In the genomic region with DNA sequence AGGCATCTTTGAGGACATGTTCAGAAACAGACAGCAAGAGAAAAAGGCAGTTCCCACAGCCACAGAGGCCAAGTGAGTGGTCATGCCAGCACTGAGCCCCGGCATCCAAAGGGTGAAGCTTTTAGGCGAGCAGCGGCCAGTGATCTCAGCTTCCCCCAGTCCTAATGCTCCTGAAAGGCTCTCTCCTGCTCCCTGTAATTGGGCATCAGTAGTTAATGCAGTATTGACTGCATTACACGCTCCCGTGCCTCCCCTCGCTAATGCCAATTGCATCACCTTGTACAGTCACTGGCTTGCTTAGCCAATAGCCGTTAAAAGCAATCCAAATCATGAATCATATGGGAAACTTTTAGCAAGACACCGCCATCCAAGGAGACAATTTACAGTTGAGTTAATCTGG, we compare ENCODE assay signal across 14 cellular contexts. TPM values are rescaled to one million over a fixed set of nuclear protein-coding genes. Genes with fewer than 3 reads are reported as not detected.
DNase-seq lines count a peak whose midpoint lies in the region; ATAC-seq and TF ChIP-seq lines count a peak whose summit lies in the region.
"Had no signal": no experiment of that assay in that cellular context is flagged by ENCODE, and none has a peak within 500 bp of the region (broad histone marks: within the 10 kb centered on the region; RNA-seq: fewer than 3 reads in every experiment).

No MANE protein-coding gene starts in this region.

- TF ChIP-seq POLR2A in heart left ventricle (IDR thresholded peaks at IDR 0.05) (no peak), esophagus squamous epithelium (IDR thresholded peaks at IDR 0.05) (no peak)

- 0 out of 2 replicates have a peak, but pooled peaks cover 3% of the 10 kb centered on the region for H3F3A ChIP-seq in GM23338 (replicated peaks; ENCODE audit: low read depth)

- WGBS in heart left ventricle, 4 donors = 57 to 69% (median 66%) methylated on average over 8 of the region's 8 CpGs
- 45 to 57% methylated on average over 5 to 8 of the region's 8 CpGs for WGBS in esophagus squamous epithelium, 2 donors

- H3K4me2 ChIP-seq in GM23338 = no peak overlapping the region

- H3K27ac Mint-ChIP-seq in GM23338 = no peak overlapping the region
- H3K27ac Mint-ChIP-seq: activated naive CD4-positive, alpha-beta T cell treated with anti-CD3 and anti-CD28 coated beads for 36 hours had no signal

- H3K4me1 Mint-ChIP-seq in GM23338 = peaks cover 6% of the 10 kb centered on the region; the same call in 2 of the 3 replicates

- H3K9me3 Mint-ChIP-seq in GM23338 = no peaks in the 10 kb centered on the region
- H3K9me3 Mint-ChIP-seq: activated naive CD4-positive, alpha-beta T cell treated with anti-CD3 and anti-CD28 coated beads for 36 hours had no signal

- no peaks in the 10 kb centered on the region for H4K20me1 ChIP-seq in GM23338 (replicated peaks; ENCODE audit: insufficient read depth)

- H3K9me3 ChIP-seq in RWPE2 (ENCODE audit: severe bottlenecking) (no peaks in the 10 kb centered on the region), heart left ventricle (no peaks in the 10 kb centered on the region), esophagus squamous epithelium (no peaks in the 10 kb centered on the region)
- H3K9me3 ChIP-seq: uterus had no signal

- H3K36me3 ChIP-seq in RWPE2 (ENCODE audit: low read depth) = no peaks in the 10 kb centered on the region
- H3K36me3 ChIP-seq in heart left ventricle = no peaks in the 10 kb centered on the region
- H3K36me3 ChIP-seq in GM23338 (ENCODE audit: insufficient read depth) = no peaks in the 10 kb centered on the region
- no peaks in the 10 kb centered on the region for H3K36me3 ChIP-seq in esophagus squamous epithelium
- H3K36me3 ChIP-seq: uterus had no signal

- H3K27me3 Mint-ChIP-seq in GM23338 (ENCODE audit: insufficient read depth, low read depth, poor library complexity) = peaks cover 42% of the 10 kb centered on the region

- no peak overlapping the region for H2AFZ ChIP-seq in GM23338

- H3K36me3 Mint-ChIP-seq in GM23338 (ENCODE audit: low read depth) = no peaks in the 10 kb centered on the region

- H3K79me2 ChIP-seq in GM23338 (replicated peaks; ENCODE audit: insufficient read depth) = no peaks in the 10 kb centered on the region

- H3K4me3 Mint-ChIP-seq in GM23338 = no peak overlapping the region
- H3K4me3 Mint-ChIP-seq: activated naive CD4-positive, alpha-beta T cell treated with anti-CD3 and anti-CD28 coated beads for 36 hours had no signal

- H3K4me3 ChIP-seq in RWPE2 (ENCODE audit: severe bottlenecking) (no peak overlapping the region), heart left ventricle (no peak overlapping the region), GM23338 (no peak overlapping the region), esophagus squamous epithelium (no peak overlapping the region)
- H3K4me3 ChIP-seq: uterus had no signal

- peaks cover 20% of the 10 kb centered on the region for H3K27me3 ChIP-seq in RWPE2 (ENCODE audit: insufficient read depth, poor library complexity, severe bottlenecking)
- peaks cover 0 to 34% (median 6%) of the 10 kb centered on the region in 9 donors for H3K27me3 ChIP-seq in heart left ventricle
- peaks cover 46% of the 10 kb centered on the region for H3K27me3 ChIP-seq in GM23338 (ENCODE audit: insufficient read depth)
- peaks cover 0 to 57% (median 12%) of the 10 kb centered on the region in 4 donors for H3K27me3 ChIP-seq in esophagus squamous epithelium
- H3K27me3 ChIP-seq: uterus had no signal

- DNase-seq in activated CD4-positive, CD25-positive, alpha-beta regulatory T cell treated with anti-CD3 and anti-CD28 coated beads, Interleukin-2, amount 50 U/mL, for 72 hours = peak; percentile 18
- DNase-seq in RWPE2 (ENCODE audit: low spot score) (no peak), heart left ventricle (no peak), stromal cell of bone marrow (ENCODE audit: low read depth) (peak; percentile 33), globus pallidus (ENCODE audit: low spot score) (no peak), GM23338 (ENCODE audit: low spot score) (no peak), esophagus squamous epithelium (lab: John Stamatoyannopoulos, UW) (no peak)
- DNase-seq: activated naive CD4-positive, alpha-beta T cell treated with anti-CD3 and anti-CD28 coated beads for 36 hours; NCI-H226; stimulated activated CD4-positive, alpha-beta T cell treated with anti-CD3 and anti-CD28 coated beads, Interleukin-2, amount 100 ng/mL, for 48 hours had no signal

- H3K27ac ChIP-seq in RWPE2 (ENCODE audit: poor library complexity, severe bottlenecking) = no peak overlapping the region
- H3K27ac ChIP-seq in heart left ventricle = peak overlapping the region in 6 of 12 donors; percentile 30 to 86 (median 52)
- H3K27ac ChIP-seq in GM23338 (ENCODE audit: low read depth) = no peak overlapping the region
- H3K27ac ChIP-seq in esophagus squamous epithelium = no peak overlapping the region
- H3K27ac ChIP-seq: uterus had no signal

- intact Hi-C loops in heart left ventricle (cut with DNase I) (no loop called here), esophagus squamous epithelium (cut with DNase I) (no loop called here)

- ATAC-seq in activated CD4-positive, CD25-positive, alpha-beta regulatory T cell treated with anti-CD3 and anti-CD28 coated beads, Interleukin-2, amount 50 U/mL, for 24 hours = no peak
- ATAC-seq in RWPE2 (ENCODE audit: low read depth) (peak; percentile 60), heart left ventricle (peak; percentile 21 to 57 (median 34)), GM23338 (no peak)

- no peaks in the 10 kb centered on the region for H3K9me2 ChIP-seq in GM23338 (ENCODE audit: insufficient read depth)

- TF ChIP-seq CTCF in RWPE2 (IDR thresholded peaks at IDR 0.05; ENCODE audit: poor library complexity, severe bottlenecking) (no peak), heart left ventricle (IDR thresholded peaks at IDR 0.05) (no peak), GM23338 (conservative IDR thresholded peaks at IDR 0.05; ENCODE audit: low read depth in 2 of 2) (no peak), esophagus squamous epithelium (IDR thresholded peaks at IDR 0.05) (no peak)

- H3K4me1 ChIP-seq in RWPE2 (ENCODE audit: insufficient read depth, poor library complexity, severe bottlenecking) (peaks cover 5% of the 10 kb centered on the region), heart left ventricle (peaks cover 0 to 30% (median 15%) of the 10 kb centered on the region in 12 donors), GM23338 (ENCODE audit: insufficient read depth) (no peaks in the 10 kb centered on the region), esophagus squamous epithelium (peaks cover 16 to 32% (median 16%) of the 10 kb centered on the region in 3 donors)
- H3K4me1 ChIP-seq: uterus had no signal

TF ChIP-seq in GM23338, 12 proteins besides CTCF, POLR2A, EP300 and RAD21 (continues in another document):
- no peak for TF ChIP-seq CREB1 (CRISPR knock-in tag; IDR thresholded peaks at IDR 0.05; ENCODE audit: low read depth)
- no peak for TF ChIP-seq ZNF331 (CRISPR knock-in tag; IDR thresholded peaks at IDR 0.05; ENCODE audit: low read depth)
- TF ChIP-seq JUNB (IDR thresholded peaks at IDR 0.05; ENCODE audit: unreplicated experiment) = no peak
- no peak for TF ChIP-seq STAT1 (IDR thresholded peaks at IDR 0.05; ENCODE audit: unreplicated experiment)
- no peak for TF ChIP-seq EZH2 (IDR thresholded peaks at IDR 0.05; ENCODE audit: low read depth, unreplicated experiment)
- TF ChIP-seq, protein P1, sequence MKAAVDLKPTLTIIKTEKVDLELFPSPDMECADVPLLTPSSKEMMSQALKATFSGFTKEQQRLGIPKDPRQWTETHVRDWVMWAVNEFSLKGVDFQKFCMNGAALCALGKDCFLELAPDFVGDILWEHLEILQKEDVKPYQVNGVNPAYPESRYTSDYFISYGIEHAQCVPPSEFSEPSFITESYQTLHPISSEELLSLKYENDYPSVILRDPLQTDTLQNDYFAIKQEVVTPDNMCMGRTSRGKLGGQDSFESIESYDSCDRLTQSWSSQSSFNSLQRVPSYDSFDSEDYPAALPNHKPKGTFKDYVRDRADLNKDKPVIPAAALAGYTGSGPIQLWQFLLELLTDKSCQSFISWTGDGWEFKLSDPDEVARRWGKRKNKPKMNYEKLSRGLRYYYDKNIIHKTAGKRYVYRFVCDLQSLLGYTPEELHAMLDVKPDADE (IDR thresholded peaks at IDR 0.05) = no peak
- no peak for TF ChIP-seq POLR2AphosphoS5 (IDR thresholded peaks at IDR 0.05; ENCODE audit: low read depth)
- TF ChIP-seq NANOG (IDR thresholded peaks at IDR 0.05; ENCODE audit: borderline replicate concordance) = no peak
- TF ChIP-seq, protein P2, sequence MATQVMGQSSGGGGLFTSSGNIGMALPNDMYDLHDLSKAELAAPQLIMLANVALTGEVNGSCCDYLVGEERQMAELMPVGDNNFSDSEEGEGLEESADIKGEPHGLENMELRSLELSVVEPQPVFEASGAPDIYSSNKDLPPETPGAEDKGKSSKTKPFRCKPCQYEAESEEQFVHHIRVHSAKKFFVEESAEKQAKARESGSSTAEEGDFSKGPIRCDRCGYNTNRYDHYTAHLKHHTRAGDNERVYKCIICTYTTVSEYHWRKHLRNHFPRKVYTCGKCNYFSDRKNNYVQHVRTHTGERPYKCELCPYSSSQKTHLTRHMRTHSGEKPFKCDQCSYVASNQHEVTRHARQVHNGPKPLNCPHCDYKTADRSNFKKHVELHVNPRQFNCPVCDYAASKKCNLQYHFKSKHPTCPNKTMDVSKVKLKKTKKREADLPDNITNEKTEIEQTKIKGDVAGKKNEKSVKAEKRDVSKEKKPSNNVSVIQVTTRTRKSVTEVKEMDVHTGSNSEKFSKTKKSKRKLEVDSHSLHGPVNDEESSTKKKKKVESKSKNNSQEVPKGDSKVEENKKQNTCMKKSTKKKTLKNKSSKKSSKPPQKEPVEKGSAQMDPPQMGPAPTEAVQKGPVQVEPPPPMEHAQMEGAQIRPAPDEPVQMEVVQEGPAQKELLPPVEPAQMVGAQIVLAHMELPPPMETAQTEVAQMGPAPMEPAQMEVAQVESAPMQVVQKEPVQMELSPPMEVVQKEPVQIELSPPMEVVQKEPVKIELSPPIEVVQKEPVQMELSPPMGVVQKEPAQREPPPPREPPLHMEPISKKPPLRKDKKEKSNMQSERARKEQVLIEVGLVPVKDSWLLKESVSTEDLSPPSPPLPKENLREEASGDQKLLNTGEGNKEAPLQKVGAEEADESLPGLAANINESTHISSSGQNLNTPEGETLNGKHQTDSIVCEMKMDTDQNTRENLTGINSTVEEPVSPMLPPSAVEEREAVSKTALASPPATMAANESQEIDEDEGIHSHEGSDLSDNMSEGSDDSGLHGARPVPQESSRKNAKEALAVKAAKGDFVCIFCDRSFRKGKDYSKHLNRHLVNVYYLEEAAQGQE (IDR thresholded peaks at IDR 0.05; ENCODE audit: unreplicated experiment) = no peak

RNA-seq across cellular contexts. Expression of a gene that starts 4.9 kb away (rescaled TPM):
- 1 to 10 TPM in 6 of 9 donors, under 1 TPM in 2, not detected in 1; 0.75 to 4.1 (median 2.4) TPM for total RNA-seq in heart left ventricle
- 1 to 10 TPM in 1 of 2 donors, under 1 TPM in 1; 0.42 to 2.2 TPM for polyA plus RNA-seq in heart left ventricle
- total RNA-seq in GM23338 (2014; rRNA removed; shearing (Covaris generic)) = not detected in 2 replicates
- 0.19 and 0.40 TPM in 2 replicates for polyA plus RNA-seq in GM23338 (2016; fragmentation: Nextera tagmentation; extraction: Ambion mirVana)
- not detected for total RNA-seq in esophagus squamous epithelium
- total RNA-seq: activated naive CD4-positive, alpha-beta T cell treated with anti-CD3 and anti-CD28 coated beads for 36 hours; mucosa of gallbladder; uterus had no signal
- polyA plus RNA-seq: AG04450 had no signal

Comparison
In these comparisons a context has a peak if more than half of its experiments do, and no peak if none do; other contexts are left out.
1. DNase-seq: peak in activated CD4-positive, CD25-positive, alpha-beta regulatory T cell treated with anti-CD3 and anti-CD28 coated beads, Interleukin-2, amount 50 U/mL, for 72 hours (single experiment) and stromal cell of bone marrow (single experiment); none in RWPE2 (single experiment), heart left ventricle (0 of 5), globus pallidus (single experiment), GM23338 (single experiment) and esophagus squamous epithelium (single experiment).
2. ATAC-seq: peak in RWPE2 (single experiment) and heart left ventricle (4 of 4); none in activated CD4-positive, CD25-positive, alpha-beta regulatory T cell treated with anti-CD3 and anti-CD28 coated beads, Interleukin-2, amount 50 U/mL, for 24 hours (0 of 2) and GM23338 (single experiment).